In the genomic region with DNA sequence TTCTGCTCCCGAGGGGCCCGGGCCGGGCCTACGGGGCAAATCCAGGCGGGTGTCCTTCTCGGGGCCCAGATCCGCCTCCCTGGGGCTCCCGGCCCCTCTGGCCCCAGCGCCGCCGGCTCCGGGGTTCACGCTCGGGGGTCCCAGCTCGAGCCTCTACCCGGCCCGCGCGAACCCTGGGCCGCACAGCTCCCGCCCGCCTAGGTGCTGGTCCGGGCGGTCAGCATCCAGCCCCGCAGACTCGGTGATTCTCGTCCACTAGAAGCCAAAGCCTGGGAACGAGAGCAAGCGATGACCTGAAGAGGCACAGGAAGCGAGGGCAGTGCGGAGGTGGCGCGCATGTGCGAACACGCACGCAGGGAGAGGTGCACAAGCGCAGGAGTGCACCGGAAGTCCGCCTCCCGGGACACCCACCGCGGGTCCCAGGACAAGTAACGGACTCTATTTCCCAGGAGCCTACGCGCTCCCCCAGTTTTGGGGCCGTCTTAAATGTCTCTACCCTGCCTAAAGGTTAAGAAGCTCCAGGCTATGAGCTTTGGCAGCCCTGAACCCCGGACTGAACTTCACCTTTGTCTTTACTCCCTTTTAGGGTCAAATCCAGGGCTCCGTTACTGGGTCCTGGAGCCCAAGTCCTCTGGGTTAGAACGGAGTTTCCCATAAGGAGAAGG, we compare ENCODE assay signal across 8 cellular contexts. TPM values are rescaled to one million over a fixed set of nuclear protein-coding genes. Genes with fewer than 3 reads are reported as not detected.
A peak's percentile ranks its signal among the peaks of the same experiment; 100 is the strongest.
DNase-seq lines count a peak whose midpoint lies in the region; ATAC-seq and TF ChIP-seq lines count a peak whose summit lies in the region.
"Not testable (repeated sequence)": the region's sequence is repeated elsewhere in the genome, so short reads cannot be mapped to it uniquely, and the experiment has no call there.

A gene (minus strand): TSS at position 321 of the 665 bp plus-strand sequence. CDS start 44,803 bp downstream, outside the sequence.

- POLR2A ChIA-PET in naive thymus-derived CD8-positive, alpha-beta T cell (lab: Charles Lee) = not testable (repeated sequence)

- H3K9me3 Mint-ChIP-seq in naive thymus-derived CD8-positive, alpha-beta T cell; stimulated activated naive B cell treated with anti-CD40 and anti-IgM and Interleukin-4, amounts not matched to agents 10 μg/mL and 1 μg/mL and 100 μg/mL, for 72 hours: not testable (repeated sequence)

- H4K20me1 ChIP-seq in DND-41 (ENCODE audit: insufficient read depth, low read length); GM23248 (ENCODE audit: insufficient read depth); Karpas-422 (ENCODE audit: insufficient read depth, low read depth, low read length): not testable (repeated sequence)

- H2AFZ ChIP-seq in DND-41 (ENCODE audit: low read depth, low read length) (peak within 1 kb of the TSS; percentile 73), GM23248 (peak within 1 kb of the TSS; percentile 91)
- not testable (repeated sequence) for H2AFZ ChIP-seq in Karpas-422 (ENCODE audit: low read length)

- H3K36me3 ChIP-seq in DND-41 (ENCODE audit: insufficient read depth, low read length) = peaks cover 15% of the 10 kb centered on the region
- not testable (repeated sequence) for H3K36me3 ChIP-seq in GM23248 (ENCODE audit: low read depth); Karpas-422 (ENCODE audit: insufficient read depth, low read length)

- not testable (repeated sequence) for H3F3A ChIP-seq in GM23248 (ENCODE audit: insufficient read depth)

- DNase-seq in DND-41 (peak; percentile 94), GM23248 (peak; percentile 92), Karpas-422 (peak; percentile 97), RKO (ENCODE audit: low spot score) (peak; percentile 93), activated T-helper 1 cell treated with Interleukin-2 at 50 U/mL for 16 hours (ENCODE audit: low read depth) (peak; percentile 78), fibroblast of gingiva (ENCODE audit: low read depth) (peak; percentile 91)
- DNase-seq in naive thymus-derived CD8-positive, alpha-beta T cell = peak; percentile 71 to 93 (median 80)
- peak; percentile 85 for DNase-seq in stimulated activated naive B cell treated with anti-CD40 and anti-IgM and Interleukin-4, amounts not matched to agents 10 μg/mL and 1 μg/mL and 100 μg/mL, for 72 hours

- H3K36me3 Mint-ChIP-seq in naive thymus-derived CD8-positive, alpha-beta T cell = peaks cover 0 to 20% (median 4%) of the 10 kb centered on the region in 3 donors
- not testable (repeated sequence) for H3K36me3 Mint-ChIP-seq in stimulated activated naive B cell treated with anti-CD40 and anti-IgM and Interleukin-4, amounts not matched to agents 10 μg/mL and 1 μg/mL and 100 μg/mL, for 72 hours

- peak within 1 kb of the TSS; percentile 71 for H3K27ac ChIP-seq in DND-41 (ENCODE audit: low read length)
- H3K27ac ChIP-seq in GM23248 = peak within 1 kb of the TSS; percentile 74
- H3K27ac ChIP-seq in Karpas-422 (ENCODE audit: low read length) = peak within 1 kb of the TSS; percentile 52

- in situ Hi-C loops in GM23248 (cut with MboI) = not testable (repeated sequence)

- H3K27me3 ChIP-seq in DND-41 (ENCODE audit: insufficient read depth, low read length, poor library complexity); GM23248 (replicated peaks; ENCODE audit: insufficient read depth); Karpas-422 (ENCODE audit: low read length): not testable (repeated sequence)

- peak within 1 kb of the TSS; percentile 70 for H3K4me2 ChIP-seq in DND-41 (ENCODE audit: insufficient read depth, low read length)
- H3K4me2 ChIP-seq in GM23248 (ENCODE audit: unreplicated experiment) = peak within 1 kb of the TSS; percentile 92
- H3K4me2 ChIP-seq in Karpas-422 (ENCODE audit: low read depth, low read length, poor library complexity, severe bottlenecking) = peak within 1 kb of the TSS; percentile 72

- not testable (repeated sequence) for TF ChIP-seq CTCF in DND-41 (IDR thresholded peaks at IDR 0.05; ENCODE audit: borderline replicate concordance, extremely low read depth, low read length, poor library complexity, severe bottlenecking)

- H3K4me3 Mint-ChIP-seq in naive thymus-derived CD8-positive, alpha-beta T cell = peak within 1 kb of the TSS; percentile 82 to 94 (median 89)
- H3K4me3 Mint-ChIP-seq in stimulated activated naive B cell treated with anti-CD40 and anti-IgM and Interleukin-4, amounts not matched to agents 10 μg/mL and 1 μg/mL and 100 μg/mL, for 72 hours = peak within 1 kb of the TSS; percentile 94 to 95

- H3K9ac ChIP-seq in DND-41 (ENCODE audit: low read depth, low read length) = peak within 1 kb of the TSS; percentile 67
- H3K9ac ChIP-seq in GM23248 = peak within 1 kb of the TSS; percentile 90
- peak within 1 kb of the TSS; percentile 89 for H3K9ac ChIP-seq in Karpas-422 (ENCODE audit: low read length)

- 1% methylated on average over 35 to 44 of the region's 49 CpGs for WGBS in GM23248 (ENCODE audit: low coverage in 1 of 2, low lambda C conversion rate in 2 of 2, missing lambda C conversion rate in 2 of 2), 2 experiments

- ATAC-seq in DND-41 (ENCODE audit: insufficient read depth, low read depth) = peak; percentile 100
- peak; percentile 99 for ATAC-seq in naive thymus-derived CD8-positive, alpha-beta T cell
- ATAC-seq in stimulated activated naive B cell treated with anti-CD40 and anti-IgM and Interleukin-4, amounts not matched to agents 10 μg/mL and 1 μg/mL and 100 μg/mL, for 72 hours (replicated peaks) = peak; percentile 99 to 100

- peaks cover 6 to 25% (median 15%) of the 10 kb centered on the region in 4 donors for H3K4me1 Mint-ChIP-seq in naive thymus-derived CD8-positive, alpha-beta T cell
- not testable (repeated sequence) for H3K4me1 Mint-ChIP-seq in stimulated activated naive B cell treated with anti-CD40 and anti-IgM and Interleukin-4, amounts not matched to agents 10 μg/mL and 1 μg/mL and 100 μg/mL, for 72 hours

- not testable (repeated sequence) for H3K27me3 Mint-ChIP-seq in naive thymus-derived CD8-positive, alpha-beta T cell; stimulated activated naive B cell treated with anti-CD40 and anti-IgM and Interleukin-4, amounts not matched to agents 10 μg/mL and 1 μg/mL and 100 μg/mL, for 72 hours

- H3K27ac Mint-ChIP-seq in naive thymus-derived CD8-positive, alpha-beta T cell = peak within 1 kb of the TSS; percentile 66 to 91 (median 84)
- peak within 1 kb of the TSS; percentile 91 for H3K27ac Mint-ChIP-seq in stimulated activated naive B cell treated with anti-CD40 and anti-IgM and Interleukin-4, amounts not matched to agents 10 μg/mL and 1 μg/mL and 100 μg/mL, for 72 hours

- not testable (repeated sequence) for H3K9me2 ChIP-seq in GM23248 (ENCODE audit: insufficient read depth); Karpas-422 (replicated peaks; ENCODE audit: insufficient read depth, low read length)

- H3K79me2 ChIP-seq in DND-41 (ENCODE audit: insufficient read depth, low read length) (peaks cover 30% of the 10 kb centered on the region), GM23248 (ENCODE audit: insufficient read depth) (peaks cover 48% of the 10 kb centered on the region), Karpas-422 (ENCODE audit: low read length) (peaks cover 35% of the 10 kb centered on the region)

- H3K4me3 ChIP-seq in DND-41 (ENCODE audit: low read depth in 1 of 2, low read length in 2 of 2) = peak within 1 kb of the TSS; percentile 52 to 66
- peak within 1 kb of the TSS; percentile 74 for H3K4me3 ChIP-seq in GM23248
- H3K4me3 ChIP-seq in Karpas-422 (ENCODE audit: low read length) = peak within 1 kb of the TSS; percentile 86

- not testable (repeated sequence) for H3K9me3 ChIP-seq in DND-41 (ENCODE audit: insufficient read depth, low read length, severe bottlenecking); GM23248 (ENCODE audit: low read depth); Karpas-422 (ENCODE audit: low read length)

- H3K4me1 ChIP-seq in DND-41 (ENCODE audit: insufficient read depth, low read length) = peaks cover 12% of the 10 kb centered on the region
- H3K4me1 ChIP-seq in GM23248 (ENCODE audit: insufficient read depth); Karpas-422 (ENCODE audit: low read length): not testable (repeated sequence)

RNA-seq across cellular contexts. Expression of the gene that starts here (rescaled TPM):
- 8.6 and 14.9 TPM in 2 replicates for total RNA-seq in GM23248 (2014; rRNA removed; shearing (Covaris generic))
- 22.8 and 27.7 TPM in 2 replicates for polyA plus RNA-seq in GM23248 (2016; fragmentation: Nextera tagmentation; extraction: Ambion mirVana)
- 28.0 and 46.1 TPM in 2 replicates for total RNA-seq in Karpas-422 (2014; rRNA removed; shearing (Covaris generic); ENCODE audit: low replicate concordance)
- total RNA-seq in naive thymus-derived CD8-positive, alpha-beta T cell = 10 to 100 TPM; 88.0 to 90.5 TPM
- polyA plus RNA-seq in naive thymus-derived CD8-positive, alpha-beta T cell = 10 to 100 TPM; 13.0 to 27.5 (median 23.5) TPM

Comparison
In these comparisons a context has a peak if more than half of its experiments do, and no peak if none do; other contexts are left out.
1. Peak in every context shown above with its lines: DNase-seq, ATAC-seq, H3K4me3 ChIP-seq and H3K27ac ChIP-seq.